Comparison of ENCODE assay signal across 8 cellular contexts in genomic region chr4:74109116-74109791, GRCh38. TPM values are rescaled to one million over a fixed set of nuclear protein-coding genes. Genes with fewer than 3 reads are reported as not detected.
DNase-seq lines count a peak whose midpoint lies in the region; ATAC-seq, FAIRE-seq and TF ChIP-seq lines count a peak whose summit lies in the region.

No MANE protein-coding gene starts in this region.

- no peak for FAIRE-seq in small intestine (lab: Jason Lieb, UNC)

- no peaks in the 10 kb centered on the region for H3K36me3 Mint-ChIP-seq in HFFc6 (ENCODE audit: low read depth)
- no peaks in the 10 kb centered on the region for H3K36me3 Mint-ChIP-seq in activated CD8-positive, alpha-beta T cell treated with anti-CD3 and anti-CD28 coated beads for 36 hours (ENCODE audit: low read depth)

- H3K27ac ChIP-seq in right cardiac atrium (ENCODE audit: low read length) = peak overlapping the region; percentile 95
- H3K27ac ChIP-seq in small intestine (ENCODE audit: low read depth in 1 of 2, low read length in 1 of 2) = peak overlapping the region; percentile 60 to 72

- POLR2A ChIA-PET in activated CD8-positive, alpha-beta T cell treated with anti-CD3 and anti-CD28 coated beads for 36 hours (lab: Charles Lee) = no interaction called here

- peak overlapping the region; percentile 100 for H3K27ac Mint-ChIP-seq in HFFc6
- no peak overlapping the region for H3K27ac Mint-ChIP-seq in activated CD8-positive, alpha-beta T cell treated with anti-CD3 and anti-CD28 coated beads for 36 hours

- H3K4me3 ChIP-seq in right cardiac atrium (ENCODE audit: low read length) = no peak overlapping the region
- no peak overlapping the region for H3K4me3 ChIP-seq in small intestine (ENCODE audit: low read depth in 1 of 2, low read length in 2 of 2)

- CTCF ChIA-PET in activated CD8-positive, alpha-beta T cell treated with anti-CD3 and anti-CD28 coated beads for 36 hours (lab: Charles Lee) = interaction anchor here (0.6 to 1.2 kb wide), 2 partner anchors 25 to 264 kb away, joined by 3 to 5 read pairs; no protein-coding TSS in a partner anchor

- ATAC-seq in right cardiac atrium = peak; percentile 92 to 95
- ATAC-seq in activated CD8-positive, alpha-beta T cell treated with anti-CD3 and anti-CD28 coated beads for 36 hours = no peak

- H3K9me3 ChIP-seq in right cardiac atrium (ENCODE audit: control insufficient read depth, low read length) = no peaks in the 10 kb centered on the region
- no peaks in the 10 kb centered on the region for H3K9me3 ChIP-seq in small intestine (ENCODE audit: control insufficient read depth, low read depth)

- DNase-seq in HFFc6 = peak; percentile 95
- DNase-seq in amniotic epithelial cell (ENCODE audit: low read depth) = peak; percentile 99
- peak; percentile 34 to 77 (median 55) for DNase-seq in right cardiac atrium
- peak; percentile 62 for DNase-seq in small intestine
- no peak for DNase-seq in activated CD8-positive, alpha-beta T cell treated with anti-CD3 and anti-CD28 coated beads for 36 hours
- no peak for DNase-seq in KG1 (lab: John Stamatoyannopoulos, UW)
- no peak for DNase-seq in NCI-H1048 (lab: John Stamatoyannopoulos, UW)
- DNase-seq in germinal center (ENCODE audit: low spot score) = no peak

- 36% methylated on average over 3 of the region's 3 CpGs for WGBS in right cardiac atrium
- 47 to 50% (median 48%) methylated on average over 3 of the region's 3 CpGs for WGBS in small intestine, 3 donors

- no peak for TF ChIP-seq CTCF in HFFc6 (IDR thresholded peaks at IDR 0.05)
- TF ChIP-seq CTCF in activated CD8-positive, alpha-beta T cell treated with anti-CD3 and anti-CD28 coated beads for 36 hours (IDR thresholded peaks at IDR 0.05) = no peak

- no peaks in the 10 kb centered on the region for H3K27me3 ChIP-seq in right cardiac atrium (ENCODE audit: control insufficient read depth, insufficient read depth)
- H3K27me3 ChIP-seq in small intestine (ENCODE audit: control insufficient read depth in 2 of 2, insufficient read depth in 2 of 2, low read length in 2 of 2) = no peaks in the 10 kb centered on the region

- intact Hi-C loops in right cardiac atrium (cut with DNase I) = no loop called here
- intact Hi-C loops in activated CD8-positive, alpha-beta T cell treated with anti-CD3 and anti-CD28 coated beads for 36 hours (cut with micrococcal nuclease) = no loop called here

- H3K27me3 Mint-ChIP-seq in HFFc6 (ENCODE audit: insufficient read depth) = no peaks in the 10 kb centered on the region
- H3K27me3 Mint-ChIP-seq in activated CD8-positive, alpha-beta T cell treated with anti-CD3 and anti-CD28 coated beads for 36 hours = peaks cover 4% of the 10 kb centered on the region

- H3K9me3 Mint-ChIP-seq in HFFc6 = no peaks in the 10 kb centered on the region
- H3K9me3 Mint-ChIP-seq in activated CD8-positive, alpha-beta T cell treated with anti-CD3 and anti-CD28 coated beads for 36 hours = no peaks in the 10 kb centered on the region

- H3K36me3 ChIP-seq in small intestine (ENCODE audit: control insufficient read depth in 2 of 2, insufficient read depth in 2 of 2, low read length in 2 of 2) = no peaks in the 10 kb centered on the region

- H3K4me1 ChIP-seq in right cardiac atrium (ENCODE audit: control insufficient read depth, insufficient read depth, low read length) (peaks cover 7% of the 10 kb centered on the region), small intestine (ENCODE audit: control insufficient read depth in 2 of 2, insufficient read depth in 1 of 2, low read depth in 1 of 2, low read length in 1 of 2) (peaks cover 6 to 18% of the 10 kb centered on the region in 2 donors)

- peaks cover 66% of the 10 kb centered on the region for H3K4me1 Mint-ChIP-seq in HFFc6 (ENCODE audit: low read depth)
- H3K4me1 Mint-ChIP-seq in activated CD8-positive, alpha-beta T cell treated with anti-CD3 and anti-CD28 coated beads for 36 hours (ENCODE audit: low read depth) = no peaks in the 10 kb centered on the region

- peak overlapping the region; percentile 74 for H3K4me3 Mint-ChIP-seq in HFFc6
- H3K4me3 Mint-ChIP-seq in activated CD8-positive, alpha-beta T cell treated with anti-CD3 and anti-CD28 coated beads for 36 hours = no peak overlapping the region

RNA-seq across cellular contexts. Expression of gene CXCL2, which starts 10.3 kb away (rescaled TPM):
- 1 to 10 TPM; 1.1 to 3.2 (median 1.9) TPM for total RNA-seq in HFFc6 (2021; fragmentation: NEBNext Ultra II Directional; extraction: Animal tissue kit (Norgen Biotek cat#: 25700))
- 10 to 100 TPM in 2 of 4 donors, 1 to 10 TPM in 2; 6.2 to 19.1 (median 13.0) TPM for total RNA-seq in right cardiac atrium
- polyA plus RNA-seq in right cardiac atrium (27.2 TPM), small intestine (10 to 100 TPM in 1 of 3 donors, 1 to 10 TPM in 2; 1.1 to 24.4 (median 3.8) TPM)
- not detected for total RNA-seq in activated CD8-positive, alpha-beta T cell treated with anti-CD3 and anti-CD28 coated beads for 36 hours

RNA-seq across cellular contexts. Expression of gene MTHFD2L, which starts 48.7 kb away (rescaled TPM):
- 1 to 10 TPM; 5.2 to 9.0 (median 8.1) TPM for total RNA-seq in HFFc6 (2021; fragmentation: NEBNext Ultra II Directional; extraction: Animal tissue kit (Norgen Biotek cat#: 25700))
- 10 to 100 TPM; 10.6 to 14.2 (median 11.9) TPM for total RNA-seq in right cardiac atrium
- polyA plus RNA-seq in right cardiac atrium (8.7 TPM), small intestine (1 to 10 TPM; 4.1 to 6.7 (median 6.5) TPM)
- total RNA-seq in activated CD8-positive, alpha-beta T cell treated with anti-CD3 and anti-CD28 coated beads for 36 hours = 1 to 10 TPM; 7.3 to 8.1 TPM

Comparison
In these comparisons a context has a peak if more than half of its experiments do, and no peak if none do; other contexts are left out.
1. DNase-seq: peak in HFFc6 (single experiment), amniotic epithelial cell (single experiment), right cardiac atrium (3 of 3) and small intestine (single experiment); none in activated CD8-positive, alpha-beta T cell treated with anti-CD3 and anti-CD28 coated beads for 36 hours (single experiment), KG1 (single experiment), NCI-H1048 (single experiment) and germinal center (single experiment).